ENCODE assay signal across 14 cellular contexts in genomic region chr4:53014881-53015280, GRCh38.
"Had no signal": no experiment of that assay in that cellular context is flagged by ENCODE, and none has a peak within 500 bp of the region (broad histone marks: within the 10 kb centered on the region; RNA-seq: fewer than 3 reads in every experiment).

No MANE protein-coding gene starts in this region.

- H3K27me3 Mint-ChIP-seq: activated B cell treated with CpG ODN at 0.5 μM for 24 hours; activated CD8-positive, alpha-beta T cell treated with anti-CD3 and anti-CD28 coated beads for 36 hours; T-cell had no signal

- H3K9me3 ChIP-seq: colonic mucosa, transverse colon, uterus had no signal

- H3K9me3 Mint-ChIP-seq: activated B cell treated with CpG ODN at 0.5 μM for 24 hours; activated CD8-positive, alpha-beta T cell treated with anti-CD3 and anti-CD28 coated beads for 36 hours; activated naive CD4-positive, alpha-beta T cell treated with anti-CD3 and anti-CD28 coated beads for 36 hours; nephron progenitor cell; T-cell had no signal

- H3K27ac ChIP-seq: brain microvascular endothelial cell, colonic mucosa, transverse colon had no signal

- H3K27me3 ChIP-seq: brain microvascular endothelial cell, colonic mucosa, transverse colon, uterus had no signal

- H3K27ac Mint-ChIP-seq: activated B cell treated with CpG ODN at 0.5 μM for 24 hours; activated CD8-positive, alpha-beta T cell treated with anti-CD3 and anti-CD28 coated beads for 36 hours; activated naive CD4-positive, alpha-beta T cell treated with anti-CD3 and anti-CD28 coated beads for 36 hours; nephron progenitor cell; T-cell had no signal

- DNase-seq: activated B cell treated with CpG ODN at 0.5 μM for 24 hours; activated T-cell treated with anti-CD3 and anti-CD28 coated beads, Interleukin-2, amount 50 U/mL, for 1 hour; central memory CD4-positive, alpha-beta T cell; midbrain; stimulated activated naive CD4-positive, alpha-beta T cell treated with Interleukin-2 at 50 U/mL for 16 hours; T-cell had no signal

- H3K4me3 Mint-ChIP-seq: activated B cell treated with CpG ODN at 0.5 μM for 24 hours; activated CD8-positive, alpha-beta T cell treated with anti-CD3 and anti-CD28 coated beads for 36 hours; activated naive CD4-positive, alpha-beta T cell treated with anti-CD3 and anti-CD28 coated beads for 36 hours; nephron progenitor cell; T-cell had no signal

- H3K4me1 ChIP-seq: colonic mucosa had no signal

- H3K4me3 ChIP-seq: colonic mucosa, lung, transverse colon, uterus had no signal

- H3K36me3 ChIP-seq: brain microvascular endothelial cell, colonic mucosa, transverse colon, uterus had no signal

- ATAC-seq: activated CD8-positive, alpha-beta T cell treated with anti-CD3 and anti-CD28 coated beads for 36 hours; T-cell had no signal
